Comparison of ENCODE assay signal across 29 cellular contexts in genomic region chr17:48925251-48925990, GRCh38. TPM values are rescaled to one million over a fixed set of nuclear protein-coding genes. Genes with fewer than 3 reads are reported as not detected.
DNase-seq lines count a peak whose midpoint lies in the region; ATAC-seq and TF ChIP-seq lines count a peak whose summit lies in the region.
"Had no signal": no experiment of that assay in that cellular context is flagged by ENCODE, and none has a peak within 500 bp of the region (broad histone marks: within the 10 kb centered on the region; RNA-seq: fewer than 3 reads in every experiment).

No MANE protein-coding gene starts in this region.

- H3K27me3 ChIP-seq in CD8-positive, alpha-beta T cell (ENCODE audit: insufficient read depth, low read length) = no peaks in the 10 kb centered on the region
- H3K27me3 ChIP-seq: BLaER1 treated with 17β-estradiol and CSF1 and Interleukin-3, amounts not matched to agents 10 nM and 100 nM; foreskin keratinocyte; SJCRH30; vagina had no signal

- H3K27me3 Mint-ChIP-seq in activated T-cell treated with anti-CD3 and anti-CD28 coated beads, Interleukin-2, amount 50 U/mL, for 24 hours = no peaks in the 10 kb centered on the region
- H3K27me3 Mint-ChIP-seq in CD8-positive, alpha-beta T cell (ENCODE audit: low read depth) = no peaks in the 10 kb centered on the region
- H3K27me3 Mint-ChIP-seq in T-helper 17 cell = no peaks in the 10 kb centered on the region
- H3K27me3 Mint-ChIP-seq in naive thymus-derived CD8-positive, alpha-beta T cell = no peaks in the 10 kb centered on the region

- H3K4me1 Mint-ChIP-seq in activated T-cell treated with anti-CD3 and anti-CD28 coated beads, Interleukin-2, amount 50 U/mL, for 24 hours (ENCODE audit: low read depth) = peaks cover 19% of the 10 kb centered on the region
- H3K4me1 Mint-ChIP-seq in CD8-positive, alpha-beta T cell (ENCODE audit: low read depth) = peaks cover 3% of the 10 kb centered on the region
- peaks cover 9% of the 10 kb centered on the region for H3K4me1 Mint-ChIP-seq in T-helper 17 cell
- peaks cover 1 to 20% (median 7%) of the 10 kb centered on the region in 4 donors for H3K4me1 Mint-ChIP-seq in naive thymus-derived CD8-positive, alpha-beta T cell
- H3K4me1 Mint-ChIP-seq: mesothelial cell of epicardium, nephron had no signal

- no peaks in the 10 kb centered on the region for H3K9me3 ChIP-seq in CD8-positive, alpha-beta T cell (ENCODE audit: low read length)
- H3K9me3 ChIP-seq in T-helper 17 cell (ENCODE audit: control insufficient read depth, low read length, poor library complexity, severe bottlenecking) = no peaks in the 10 kb centered on the region
- H3K9me3 ChIP-seq: BLaER1 treated with 17β-estradiol and CSF1 and Interleukin-3, amounts not matched to agents 10 nM and 100 nM; SJCRH30; vagina had no signal

- DNase-seq in activated T-cell treated with anti-CD3 and anti-CD28 coated beads, Interleukin-2, amount 50 U/mL, for 24 hours = no peak
- DNase-seq in activated T-cell treated with anti-CD3 and anti-CD28 coated beads for 4 hours (no peak), T-helper 17 cell (no peak), NCI-H69 (lab: John Stamatoyannopoulos, UW) (no peak), SW480 (ENCODE audit: low spot score) (no peak), DMS153 (lab: John Stamatoyannopoulos, UW) (no peak)
- no peak for DNase-seq in CD8-positive, alpha-beta T cell
- no peak for DNase-seq in naive thymus-derived CD8-positive, alpha-beta T cell
- DNase-seq: amniotic stem cell; central memory CD4-positive, alpha-beta T cell; DMS53; foreskin keratinocyte; GDM1; HCEC 1CT; hypothalamus; left ventricle myocardium superior; MM.1S; NCI-H1436 treated with DMSO at 0.1 percent for 48 hours; NCI-H510A treated with DMSO at 0.1 percent for 48 hours; SJCRH30; stimulated activated CD8-positive, alpha-beta memory T cell treated with anti-CD3 and anti-CD28 coated beads, Interleukin-4, amount 100 ng/mL, for 48 hours had no signal

- POLR2A ChIA-PET in CD8-positive, alpha-beta T cell (lab: Charles Lee) = no interaction called here
- POLR2A ChIA-PET in naive thymus-derived CD8-positive, alpha-beta T cell (lab: Charles Lee) = interaction anchor here (0.5 to 0.7 kb wide), 2 partner anchors 18 to 37 kb away, joined by 3 to 6 read pairs; no protein-coding TSS in a partner anchor

- no peak overlapping the region for H3K4me3 Mint-ChIP-seq in activated T-cell treated with anti-CD3 and anti-CD28 coated beads, Interleukin-2, amount 50 U/mL, for 24 hours
- no peak overlapping the region for H3K4me3 Mint-ChIP-seq in CD8-positive, alpha-beta T cell
- no peak overlapping the region for H3K4me3 Mint-ChIP-seq in T-helper 17 cell
- H3K4me3 Mint-ChIP-seq in naive thymus-derived CD8-positive, alpha-beta T cell = no peak overlapping the region
- H3K4me3 Mint-ChIP-seq: mesothelial cell of epicardium, nephron had no signal

- peaks cover 77% of the 10 kb centered on the region for H3K36me3 ChIP-seq in CD8-positive, alpha-beta T cell (ENCODE audit: insufficient read depth, low read length)

- H3K4me3 ChIP-seq in CD8-positive, alpha-beta T cell (ENCODE audit: low read depth, low read length) = no peak overlapping the region
- H3K4me3 ChIP-seq: BLaER1 treated with 17β-estradiol and CSF1 and Interleukin-3, amounts not matched to agents 10 nM and 100 nM; K562; SJCRH30; vagina had no signal

- intact Hi-C loops in CD8-positive, alpha-beta T cell (cut with DNase I, micrococcal nuclease) = no loop called here

- no peak overlapping the region for H3K27ac ChIP-seq in CD8-positive, alpha-beta T cell (ENCODE audit: low read depth, low read length)
- H3K27ac ChIP-seq: BLaER1 treated with 17β-estradiol and CSF1 and Interleukin-3, amounts not matched to agents 10 nM and 100 nM; foreskin keratinocyte; SJCRH30; vagina had no signal

- no peaks in the 10 kb centered on the region for H3K4me1 ChIP-seq in CD8-positive, alpha-beta T cell (ENCODE audit: insufficient read depth, low read length)
- H3K4me1 ChIP-seq: foreskin keratinocyte, SJCRH30, vagina had no signal

- H3K36me3 Mint-ChIP-seq in activated T-cell treated with anti-CD3 and anti-CD28 coated beads, Interleukin-2, amount 50 U/mL, for 24 hours (ENCODE audit: low read depth) = peaks cover 100% of the 10 kb centered on the region
- H3K36me3 Mint-ChIP-seq in CD8-positive, alpha-beta T cell = peaks cover 92% of the 10 kb centered on the region
- H3K36me3 Mint-ChIP-seq in T-helper 17 cell (ENCODE audit: low read depth) = peaks cover 12% of the 10 kb centered on the region
- H3K36me3 Mint-ChIP-seq in naive thymus-derived CD8-positive, alpha-beta T cell = peaks cover 8 to 92% (median 9%) of the 10 kb centered on the region in 3 donors

- CTCF ChIA-PET in CD8-positive, alpha-beta T cell (lab: Charles Lee) = interaction anchor here (1.1 kb wide), 1 partner anchor 30 kb away, joined by 3 read pairs; no protein-coding TSS in a partner anchor

- H3K27ac Mint-ChIP-seq in activated T-cell treated with anti-CD3 and anti-CD28 coated beads, Interleukin-2, amount 50 U/mL, for 24 hours = peak overlapping the region; percentile 75
- peak overlapping the region; percentile 22 for H3K27ac Mint-ChIP-seq in CD8-positive, alpha-beta T cell
- peak overlapping the region; percentile 86 for H3K27ac Mint-ChIP-seq in T-helper 17 cell
- peak overlapping the region in 8 of 10 donors; percentile 10 to 91 (median 56) for H3K27ac Mint-ChIP-seq in naive thymus-derived CD8-positive, alpha-beta T cell
- H3K27ac Mint-ChIP-seq: mesothelial cell of epicardium had no signal

- TF ChIP-seq CTCF in CD8-positive, alpha-beta T cell (IDR thresholded peaks at IDR 0.05) = no peak

- H3K9me3 Mint-ChIP-seq in activated T-cell treated with anti-CD3 and anti-CD28 coated beads, Interleukin-2, amount 50 U/mL, for 24 hours = no peaks in the 10 kb centered on the region
- no peaks in the 10 kb centered on the region for H3K9me3 Mint-ChIP-seq in CD8-positive, alpha-beta T cell
- no peaks in the 10 kb centered on the region for H3K9me3 Mint-ChIP-seq in naive thymus-derived CD8-positive, alpha-beta T cell
- H3K9me3 Mint-ChIP-seq: mesothelial cell of epicardium, nephron had no signal

- no peak for ATAC-seq in CD8-positive, alpha-beta T cell
- no peak for ATAC-seq in T-helper 17 cell
- no peak for ATAC-seq in naive thymus-derived CD8-positive, alpha-beta T cell
- ATAC-seq: foreskin keratinocyte, K562, left ventricle myocardium superior had no signal

RNA-seq across cellular contexts. Expression of gene UBE2Z, which starts 17.2 kb away (rescaled TPM):
- 10 to 100 TPM; 56.4 to 56.7 TPM for total RNA-seq in CD8-positive, alpha-beta T cell
- 10 to 100 TPM; 78.9 to 84.5 TPM for total RNA-seq in T-helper 17 cell
- total RNA-seq in naive thymus-derived CD8-positive, alpha-beta T cell = 100 to 1,000 TPM; 100 to 109 TPM
- polyA plus RNA-seq in naive thymus-derived CD8-positive, alpha-beta T cell = 10 to 100 TPM; 58.4 to 76.0 (median 65.2) TPM

RNA-seq across cellular contexts. Expression of gene SNF8, which starts 19.2 kb away (rescaled TPM):
- 10 to 100 TPM; 61.7 to 64.3 TPM for total RNA-seq in CD8-positive, alpha-beta T cell
- 10 to 100 TPM; 53.8 to 70.6 TPM for total RNA-seq in T-helper 17 cell
- 10 to 100 TPM; 57.1 to 63.7 TPM for total RNA-seq in naive thymus-derived CD8-positive, alpha-beta T cell
- 100 to 1,000 TPM; 104 to 110 (median 105) TPM for polyA plus RNA-seq in naive thymus-derived CD8-positive, alpha-beta T cell

RNA-seq across cellular contexts. Expression of gene ATP5MC1, which starts 32.8 kb away (rescaled TPM):
- total RNA-seq in CD8-positive, alpha-beta T cell = 10 to 100 TPM; 10.5 to 13.4 TPM
- total RNA-seq in T-helper 17 cell = 10 to 100 TPM; 17.3 to 25.7 TPM
- total RNA-seq in naive thymus-derived CD8-positive, alpha-beta T cell = 10 to 100 TPM; 36.8 to 43.1 TPM
- 100 to 1,000 TPM; 162 to 215 (median 192) TPM for polyA plus RNA-seq in naive thymus-derived CD8-positive, alpha-beta T cell

RNA-seq across cellular contexts. Expression of gene GIP, which starts 43.0 kb away (rescaled TPM):
- not detected for total RNA-seq in CD8-positive, alpha-beta T cell
- not detected for total RNA-seq in T-helper 17 cell
- total RNA-seq in naive thymus-derived CD8-positive, alpha-beta T cell = not detected
- not detected for polyA plus RNA-seq in naive thymus-derived CD8-positive, alpha-beta T cell
- total RNA-seq: foreskin keratinocyte; K562; left ventricle myocardium superior; mesothelial cell of epicardium; T-helper 2 cell treated with Interferon-gamma antibody and Interleukin-4, amounts not matched to agents 100 ng/mL and 5 ng/mL, for 36 hours; temporal lobe; vagina had no signal
- polyA plus RNA-seq: esophagus, foreskin keratinocyte had no signal

Comparison
In these comparisons a context has a peak if more than half of its experiments do, and no peak if none do; other contexts are left out.
1. H3K27ac Mint-ChIP-seq: peak in every context shown above with its lines; median percentile 86 in T-helper 17 cell; 75 in activated T-cell treated with anti-CD3 and anti-CD28 coated beads, Interleukin-2, amount 50 U/mL, for 24 hours; 56 in naive thymus-derived CD8-positive, alpha-beta T cell; 22 in CD8-positive, alpha-beta T cell.